In the genomic region with DNA sequence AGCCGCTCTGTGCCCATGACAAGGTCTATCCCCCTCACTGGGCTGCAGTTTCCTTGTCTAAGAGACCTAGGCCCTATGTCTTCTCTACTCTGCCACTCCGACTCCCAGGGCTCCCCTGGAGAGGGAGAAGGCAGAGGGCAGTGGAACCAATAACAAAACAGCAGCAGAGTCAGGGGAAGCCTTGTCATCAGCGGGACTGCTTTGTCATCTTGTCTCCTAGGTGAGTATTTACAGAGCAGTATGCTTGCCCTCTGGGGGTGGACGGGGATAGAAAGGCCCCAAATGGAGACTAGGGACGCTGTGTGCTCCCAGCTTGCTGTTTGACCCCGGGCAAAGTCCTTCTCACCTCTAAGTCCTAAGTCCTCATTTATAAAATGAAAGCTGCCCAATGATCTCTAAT, we compare ENCODE assay signal across 24 cellular contexts.
DNase-seq lines count a peak whose midpoint lies in the region; ATAC-seq, FAIRE-seq and TF ChIP-seq lines count a peak whose summit lies in the region.
"Had no signal": no experiment of that assay in that cellular context is flagged by ENCODE, and none has a peak within 500 bp of the region (broad histone marks: within the 10 kb centered on the region; RNA-seq: fewer than 3 reads in every experiment).

No MANE protein-coding gene starts in this region.

- DNase-seq in HepG2 (ENCODE audit: low spot score) = no peak
- DNase-seq in K562 (ENCODE audit: extremely low read depth in 1 of 4, low spot score in 3 of 4) = peak in 2 of 4 experiments; percentile 2 to 15
- no peak for DNase-seq in left lobe of liver (ENCODE audit: low spot score)
- no peak for DNase-seq in activated naive CD4-positive, alpha-beta T cell treated with Interleukin-2 at 50 U/mL for 16 hours
- DNase-seq: Caco-2; CD4-positive, CD25-positive, alpha-beta regulatory T cell; CD8-positive, alpha-beta T cell; DMS153; DND-41; GF-D8; H7; HCEC 1CT had no signal

- POLR2A ChIA-PET in HepG2 (lab: Yijun Ruan, JAX) = no interaction called here
- POLR2A ChIA-PET in K562 (lab: Yijun Ruan, JAX) = no interaction called here

- TF ChIP-seq EP300 in HepG2 (IDR thresholded peaks at IDR 0.05; ENCODE audit: low read depth in 2 of 2, low read length in 2 of 2) (no peak), HepG2 (CRISPR knock-in tag; IDR thresholded peaks at IDR 0.05; ENCODE audit: borderline replicate concordance) (no peak), K562 (IDR thresholded peaks at IDR 0.05; ENCODE audit: low read length) (no peak)

- H3K27ac Mint-ChIP-seq in stimulated activated memory B cell treated with anti-CD40 and anti-IgM and Interleukin-4, amounts not matched to agents 10 μg/mL and 1 μg/mL and 100 μg/mL, for 72 hours = no peak overlapping the region
- H3K27ac Mint-ChIP-seq: B cell; CD4-positive, CD25-positive, alpha-beta regulatory T cell; CD8-positive, alpha-beta T cell had no signal

- in situ Hi-C loops in HepG2 (cut with HindIII; ENCODE audit: extremely low pct_ligation_motif_present, low pct_unique_long_range_greater_than_20kb) = no loop called here
- in situ Hi-C loops in K562 (cut with MboI) = loop anchor here (10.0 kb wide), 1 partner anchor 1963 kb away; a partner anchor contains a TSS

- H3K9ac ChIP-seq in liver (ENCODE audit: low read depth in 1 of 2, low read length in 2 of 2) (no peak overlapping the region), HepG2 (ENCODE audit: insufficient read depth, low read depth, low read length) (no peak overlapping the region), K562 (ENCODE audit: insufficient read depth in 1 of 2, low read depth in 2 of 2, low read length in 2 of 2) (no peak overlapping the region)
- H3K9ac ChIP-seq: BLaER1 had no signal

- BruUV-seq in HepG2 (replicated peaks; lab: Mats Ljungman, UMichigan) (no TSS peak), K562 (replicated peaks; lab: Mats Ljungman, UMichigan) (no TSS peak)

- H3K9me3 ChIP-seq in liver (ENCODE audit: control insufficient read depth in 4 of 4, low read length in 3 of 4) (no peaks in the 10 kb centered on the region), HepG2 (ENCODE audit: low read length) (no peaks in the 10 kb centered on the region), K562 (replicated peaks; ENCODE audit: control insufficient read depth, insufficient read depth, low read depth, low read length) (no peaks in the 10 kb centered on the region)
- H3K9me3 ChIP-seq: BLaER1, Caco-2 had no signal

- no peaks in the 10 kb centered on the region for H3K36me3 ChIP-seq in liver (ENCODE audit: control insufficient read depth in 4 of 4, insufficient read depth in 3 of 4, low read depth in 1 of 4, low read length in 3 of 4)
- no peaks in the 10 kb centered on the region for H3K36me3 ChIP-seq in HepG2 (replicated peaks in 1 of 2; ENCODE audit: control insufficient read depth in 1 of 2, insufficient read depth in 2 of 2, low read length in 2 of 2)
- H3K36me3 ChIP-seq in K562 (ENCODE audit: control insufficient read depth, insufficient read depth, low read length) = no peaks in the 10 kb centered on the region
- H3K36me3 ChIP-seq: BLaER1 had no signal

- no peaks in the 10 kb centered on the region for H3K36me3 Mint-ChIP-seq in stimulated activated memory B cell treated with anti-CD40 and anti-IgM and Interleukin-4, amounts not matched to agents 10 μg/mL and 1 μg/mL and 100 μg/mL, for 72 hours
- H3K36me3 Mint-ChIP-seq: CD4-positive, CD25-positive, alpha-beta regulatory T cell; CD8-positive, alpha-beta T cell had no signal

- TF ChIP-seq CTCF in liver (IDR thresholded peaks at IDR 0.05; ENCODE audit: low read depth, low read length, missing input control) (no peak), HepG2 (CRISPR knock-in tag; IDR thresholded peaks at IDR 0.05) (no peak), K562 (IDR thresholded peaks at IDR 0.05 in 2 of 3, conservative IDR thresholded peaks at IDR 0.05 in 1 of 3; ENCODE audit: insufficient read depth in 2 of 3, low read depth in 1 of 3, low read length in 3 of 3) (no peak)

- peaks cover 7% of the 10 kb centered on the region for H3K4me1 Mint-ChIP-seq in stimulated activated memory B cell treated with anti-CD40 and anti-IgM and Interleukin-4, amounts not matched to agents 10 μg/mL and 1 μg/mL and 100 μg/mL, for 72 hours
- H3K4me1 Mint-ChIP-seq: B cell; CD4-positive, CD25-positive, alpha-beta regulatory T cell had no signal

- H3K27ac ChIP-seq in liver (ENCODE audit: low read depth in 1 of 2, low read length in 2 of 2) (no peak overlapping the region), HepG2 (ENCODE audit: extremely low read length, insufficient read depth, low read length) (no peak overlapping the region), K562 (ENCODE audit: extremely low read depth, low read depth, low read length) (no peak overlapping the region)
- H3K27ac ChIP-seq: 22Rv1, BLaER1, C4-2B had no signal

- H3K4me3 ChIP-seq in liver (ENCODE audit: low read depth in 1 of 3, low read length in 3 of 3) (no peak overlapping the region), HepG2 (replicated peaks in 1 of 3; ENCODE audit: insufficient read depth in 1 of 3, low read depth in 2 of 3, low read length in 3 of 3) (no peak overlapping the region), K562 (no peak overlapping the region)
- H3K4me3 ChIP-seq: BLaER1 had no signal

- intact Hi-C loops in HepG2 (cut with micrococcal nuclease; ENCODE audit: unreplicated experiment) = no loop called here
- intact Hi-C loops in K562 (cut with micrococcal nuclease) = no loop called here

- peaks cover 39% of the 10 kb centered on the region for H3K27me3 Mint-ChIP-seq in stimulated activated memory B cell treated with anti-CD40 and anti-IgM and Interleukin-4, amounts not matched to agents 10 μg/mL and 1 μg/mL and 100 μg/mL, for 72 hours
- H3K27me3 Mint-ChIP-seq: CD4-positive, CD25-positive, alpha-beta regulatory T cell had no signal

- CTCF ChIA-PET in HepG2 (lab: Yijun Ruan, JAX; ENCODE audit: low intra/inter-chr PET ratio, low total read pairs) (no interaction called here), K562 (lab: Yijun Ruan, JAX; ENCODE audit: low intra/inter-chr PET ratio) (no interaction called here)

- H2AFZ ChIP-seq in HepG2 (ENCODE audit: low read length) = no peak overlapping the region
- H2AFZ ChIP-seq in K562 (ENCODE audit: low read depth, low read length) = no peak overlapping the region

- H3K27me3 ChIP-seq in liver (ENCODE audit: control insufficient read depth in 4 of 4, insufficient read depth in 4 of 4, low read length in 3 of 4) (no peaks in the 10 kb centered on the region), HepG2 (ENCODE audit: control insufficient read depth in 1 of 2, insufficient read depth in 2 of 2, low read length in 2 of 2) (no peaks in the 10 kb centered on the region), K562 (ENCODE audit: control insufficient read depth in 2 of 2, insufficient read depth in 2 of 2, low read length in 2 of 2) (no peaks in the 10 kb centered on the region; a peak in 1 of 5 replicates)
- H3K27me3 ChIP-seq: BLaER1 had no signal

- H3K79me2 ChIP-seq in HepG2 (ENCODE audit: insufficient read depth, low read length) = no peaks in the 10 kb centered on the region
- H3K79me2 ChIP-seq in K562 (ENCODE audit: control insufficient read depth, insufficient read depth, low read length) = no peaks in the 10 kb centered on the region

- TF ChIP-seq RAD21 in liver (IDR thresholded peaks at IDR 0.05) (no peak), HepG2 (CRISPR knock-in tag; IDR thresholded peaks at IDR 0.05) (no peak), K562 (CRISPR knock-in tag; conservative IDR thresholded peaks at IDR 0.05 in 1 of 2, IDR thresholded peaks at IDR 0.05 in 1 of 2) (no peak)

- H3K9me3 Mint-ChIP-seq in stimulated activated memory B cell treated with anti-CD40 and anti-IgM and Interleukin-4, amounts not matched to agents 10 μg/mL and 1 μg/mL and 100 μg/mL, for 72 hours = peaks cover 4% of the 10 kb centered on the region
- H3K9me3 Mint-ChIP-seq: CD8-positive, alpha-beta T cell had no signal

- no peaks in the 10 kb centered on the region for H3K9me1 ChIP-seq in K562 (ENCODE audit: control insufficient read depth, insufficient read depth, low read length)

- 63% methylated on average over 6 of the region's 6 CpGs for WGBS in liver
- WGBS in HepG2 (ENCODE audit: low lambda C conversion rate) = 12% methylated on average over 5 of the region's 6 CpGs
- 2% methylated on average over 6 of the region's 6 CpGs for WGBS in K562 (ENCODE audit: insufficient coverage, low coverage, missing lambda C conversion rate)

- H3K4me1 ChIP-seq in liver (ENCODE audit: control insufficient read depth in 4 of 4, insufficient read depth in 4 of 4, low read length in 3 of 4) = no peaks in the 10 kb centered on the region
- 0 out of 2 replicates have a peak, but pooled peaks cover 8% of the 10 kb centered on the region for H3K4me1 ChIP-seq in HepG2 (ENCODE audit: insufficient read depth, low read length)
- H3K4me1 ChIP-seq in K562 (replicated peaks in 1 of 2; ENCODE audit: control insufficient read depth in 2 of 2, insufficient read depth in 2 of 2, low read length in 2 of 2) = no peaks in the 10 kb centered on the region
- H3K4me1 ChIP-seq: Caco-2 had no signal

- H3K4me3 Mint-ChIP-seq in stimulated activated memory B cell treated with anti-CD40 and anti-IgM and Interleukin-4, amounts not matched to agents 10 μg/mL and 1 μg/mL and 100 μg/mL, for 72 hours = no peak overlapping the region
- H3K4me3 Mint-ChIP-seq: B cell; CD4-positive, CD25-positive, alpha-beta regulatory T cell; CD8-positive, alpha-beta T cell had no signal

- no peaks in the 10 kb centered on the region for H4K20me1 ChIP-seq in HepG2 (ENCODE audit: insufficient read depth, low read length)
- H4K20me1 ChIP-seq in K562 (replicated peaks; ENCODE audit: control insufficient read depth, insufficient read depth, low read length) = no peaks in the 10 kb centered on the region
- H4K20me1 ChIP-seq: BLaER1 had no signal

- ATAC-seq in HepG2 (no peak; the same call in 2 of the 3 replicates), K562 (peak; percentile 72), left lobe of liver (peak; percentile 19), GM21360 (IDR thresholded peaks at IDR 0.05; ENCODE audit: unreplicated experiment) (no peak), HG03354 (IDR thresholded peaks at IDR 0.05; ENCODE audit: poor library complexity, severe bottlenecking, unreplicated experiment) (no peak)
- peak; percentile 9 for ATAC-seq in stimulated activated memory B cell treated with anti-CD40 and anti-IgM and Interleukin-4, amounts not matched to agents 10 μg/mL and 1 μg/mL and 100 μg/mL, for 72 hours
- ATAC-seq: CD8-positive, alpha-beta T cell had no signal

- no peak for TF ChIP-seq POLR2A in HepG2 (IDR thresholded peaks at IDR 0.05; ENCODE audit: insufficient read depth in 1 of 2, low read depth in 2 of 2, low read length in 2 of 2)
- no peak for TF ChIP-seq POLR2A in K562 (conservative IDR thresholded peaks at IDR 0.05)

- no peak overlapping the region for H3K4me2 ChIP-seq in HepG2 (ENCODE audit: low read depth, low read length)
- H3K4me2 ChIP-seq in K562 (ENCODE audit: insufficient read depth, low read length) = no peak overlapping the region
- H3K4me2 ChIP-seq: BLaER1 had no signal

- FAIRE-seq in HepG2 (lab: Jason Lieb, UNC) (no peak), K562 (lab: Jason Lieb, UNC) (no peak)
- FAIRE-seq: A204.1, GM12891, GM18507, H1 had no signal

TF ChIP-seq in K562, 482 proteins besides CTCF, POLR2A, EP300 and RAD21 (continues in another document):
- no peak for TF ChIP-seq MIER1 (IDR thresholded peaks at IDR 0.05; ENCODE audit: low read depth)
- TF ChIP-seq GATAD2B (IDR thresholded peaks at IDR 0.05; ENCODE audit: borderline replicate concordance) = no peak
- TF ChIP-seq PHF20 (IDR thresholded peaks at IDR 0.05; ENCODE audit: partially characterized antibody) = no peak
- TF ChIP-seq CREBBP (IDR thresholded peaks at IDR 0.05; ENCODE audit: low read depth, low read length) = no peak

Comparison
In these comparisons a context has a peak if more than half of its experiments do, and no peak if none do; other contexts are left out.
1. ATAC-seq: peak in K562 (single experiment), left lobe of liver (single experiment) and stimulated activated memory B cell treated with anti-CD40 and anti-IgM and Interleukin-4, amounts not matched to agents 10 μg/mL and 1 μg/mL and 100 μg/mL, for 72 hours (single experiment); none in HepG2 (single experiment), GM21360 (single experiment) and HG03354 (single experiment).